ENCODE assay signal across 1 cellular context in genomic region chr12:92029902-92030586, GRCh38.
TF ChIP-seq lines count a peak whose summit lies in the region.

No MANE protein-coding gene starts in this region.

TF ChIP-seq in GM12878, 131 proteins besides CTCF, POLR2A, EP300 and RAD21 (continued from another document):
- TF ChIP-seq REST (IDR thresholded peaks at IDR 0.05; ENCODE audit: low read depth, low read length) = no peak
